1 cellular context compared by ENCODE assay signal in genomic region chr11:4642043-4642442, GRCh38.
TF ChIP-seq lines count a peak whose summit lies in the region.

No MANE protein-coding gene starts in this region.

TF ChIP-seq in IMR-90, 13 proteins besides CTCF, POLR2A, EP300 and RAD21:
- TF ChIP-seq, protein P1, sequence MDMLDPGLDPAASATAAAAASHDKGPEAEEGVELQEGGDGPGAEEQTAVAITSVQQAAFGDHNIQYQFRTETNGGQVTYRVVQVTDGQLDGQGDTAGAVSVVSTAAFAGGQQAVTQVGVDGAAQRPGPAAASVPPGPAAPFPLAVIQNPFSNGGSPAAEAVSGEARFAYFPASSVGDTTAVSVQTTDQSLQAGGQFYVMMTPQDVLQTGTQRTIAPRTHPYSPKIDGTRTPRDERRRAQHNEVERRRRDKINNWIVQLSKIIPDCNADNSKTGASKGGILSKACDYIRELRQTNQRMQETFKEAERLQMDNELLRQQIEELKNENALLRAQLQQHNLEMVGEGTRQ (IDR thresholded peaks at IDR 0.05; ENCODE audit: low read depth, low read length) = no peak
- TF ChIP-seq FOS (IDR thresholded peaks at IDR 0.05; ENCODE audit: low read depth, low read length) = no peak
- no peak for TF ChIP-seq MAFK (IDR thresholded peaks at IDR 0.05; ENCODE audit: low read depth, low read length)
- no peak for TF ChIP-seq SMC3 (IDR thresholded peaks at IDR 0.05; ENCODE audit: low read depth, low read length)
- no peak for TF ChIP-seq MXI1 (IDR thresholded peaks at IDR 0.05; ENCODE audit: borderline replicate concordance, low read depth, low read length)
- no peak for TF ChIP-seq RCOR1 (IDR thresholded peaks at IDR 0.05; ENCODE audit: insufficient replicate concordance, low read length)
- TF ChIP-seq NFE2L2 (IDR thresholded peaks at IDR 0.05; ENCODE audit: low read depth, low read length) = no peak
- TF ChIP-seq BHLHE40 (IDR thresholded peaks at IDR 0.05; ENCODE audit: low read depth, low read length) = no peak
- no peak for TF ChIP-seq MAZ (IDR thresholded peaks at IDR 0.05; ENCODE audit: borderline replicate concordance, low read depth, low read length)
- no peak for TF ChIP-seq CEBPB (IDR thresholded peaks at IDR 0.05; ENCODE audit: low read depth, low read length)
- TF ChIP-seq, protein P2, sequence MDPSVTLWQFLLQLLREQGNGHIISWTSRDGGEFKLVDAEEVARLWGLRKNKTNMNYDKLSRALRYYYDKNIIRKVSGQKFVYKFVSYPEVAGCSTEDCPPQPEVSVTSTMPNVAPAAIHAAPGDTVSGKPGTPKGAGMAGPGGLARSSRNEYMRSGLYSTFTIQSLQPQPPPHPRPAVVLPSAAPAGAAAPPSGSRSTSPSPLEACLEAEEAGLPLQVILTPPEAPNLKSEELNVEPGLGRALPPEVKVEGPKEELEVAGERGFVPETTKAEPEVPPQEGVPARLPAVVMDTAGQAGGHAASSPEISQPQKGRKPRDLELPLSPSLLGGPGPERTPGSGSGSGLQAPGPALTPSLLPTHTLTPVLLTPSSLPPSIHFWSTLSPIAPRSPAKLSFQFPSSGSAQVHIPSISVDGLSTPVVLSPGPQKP (IDR thresholded peaks at IDR 0.05; ENCODE audit: borderline replicate concordance, low read depth, low read length) = no peak
- TF ChIP-seq CHD1 (IDR thresholded peaks at IDR 0.05; ENCODE audit: low read depth, low read length) = no peak
- TF ChIP-seq RFX5 (IDR thresholded peaks at IDR 0.05; ENCODE audit: low read depth, low read length) = no peak
TF ChIP-seq in IMR-90: peak in this region for 0.
